In the genomic region with DNA sequence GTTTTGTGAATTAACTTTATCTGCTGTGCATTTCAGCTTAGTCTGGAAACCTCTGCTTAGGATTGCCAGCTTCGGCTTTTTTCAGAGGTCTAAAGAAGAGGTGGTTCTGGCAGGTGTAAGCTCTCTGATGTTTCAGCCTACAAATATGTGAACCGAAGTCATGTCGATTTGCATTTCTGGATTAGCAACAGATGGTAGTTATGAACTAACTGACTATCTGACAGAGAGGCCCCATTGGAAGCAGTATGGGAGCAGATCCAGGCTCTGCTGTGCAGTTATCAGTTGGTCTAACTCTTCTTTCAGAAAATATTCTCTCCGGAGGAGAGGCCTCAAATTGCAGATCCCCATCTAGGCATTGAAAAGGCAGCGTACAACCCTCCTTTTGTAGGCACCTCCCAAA, we compare ENCODE assay signal across 38 cellular contexts. TPM values are rescaled to one million over a fixed set of nuclear protein-coding genes. Genes with fewer than 3 reads are reported as not detected.
A peak's percentile ranks its signal among the peaks of the same experiment; 100 is the strongest.
DNase-seq lines count a peak whose midpoint lies in the region; ATAC-seq, FAIRE-seq and TF ChIP-seq lines count a peak whose summit lies in the region.
"Had no signal": no experiment of that assay in that cellular context is flagged by ENCODE, and none has a peak within 500 bp of the region (broad histone marks: within the 10 kb centered on the region; RNA-seq: fewer than 3 reads in every experiment).

No MANE protein-coding gene starts in this region.

- H3K79me2 ChIP-seq in astrocyte (ENCODE audit: insufficient read depth, low read length), result no peaks in the 10 kb centered on the region

- H3K27ac ChIP-seq in astrocyte (ENCODE audit: low read depth, low read length), result no peak overlapping the region
- H3K27ac ChIP-seq: BLaER1 treated with 17β-estradiol and CSF1 and Interleukin-3, amounts not matched to agents 10 nM and 100 nM; cardiac muscle cell; esophagus muscularis mucosa; KMS-11; left lung; PC-9; stomach; tibial artery had no signal

- H3K27me3 Mint-ChIP-seq in astrocyte (ENCODE audit: low read depth, unreplicated experiment), result peaks cover 2% of the 10 kb centered on the region

- peak; percentile 71 for ATAC-seq in left ventricle myocardium superior
- ATAC-seq in HG03139 (IDR thresholded peaks at IDR 0.05; ENCODE audit: unreplicated experiment), result no peak
- ATAC-seq: HCT116; left lung; naive thymus-derived CD8-positive, alpha-beta T cell; WTC11 had no signal

- no peak for TF ChIP-seq CTCF in astrocyte (IDR thresholded peaks at IDR 0.05; ENCODE audit: insufficient read depth, low read depth, low read length)

- no peaks in the 10 kb centered on the region for H3K36me3 ChIP-seq in astrocyte (ENCODE audit: insufficient read depth, low read length)
- H3K36me3 ChIP-seq: BLaER1 treated with 17β-estradiol and CSF1 and Interleukin-3, amounts not matched to agents 10 nM and 100 nM; cardiac muscle cell; esophagus muscularis mucosa; left lung; stomach; tibial artery had no signal

- intact Hi-C loops in left ventricle myocardium superior (cut with micrococcal nuclease), result no loop called here

- H3K9me3 ChIP-seq in astrocyte (ENCODE audit: insufficient read depth, low read depth, low read length), result no peaks in the 10 kb centered on the region
- H3K9me3 ChIP-seq: Caco-2, esophagus muscularis mucosa, left lung, stomach, tibial artery had no signal

- no peak overlapping the region for H3K4me2 ChIP-seq in astrocyte (ENCODE audit: low read length)
- H3K4me2 ChIP-seq: BLaER1 treated with 17β-estradiol and CSF1 and Interleukin-3, amounts not matched to agents 10 nM and 100 nM; KMS-11; PC-9 had no signal

- no peaks in the 10 kb centered on the region for H3K27me3 ChIP-seq in astrocyte (ENCODE audit: insufficient read depth, low read length)
- H3K27me3 ChIP-seq: BLaER1 treated with 17β-estradiol and CSF1 and Interleukin-3, amounts not matched to agents 10 nM and 100 nM; cardiac muscle cell; esophagus muscularis mucosa; left lung; stomach; tibial artery had no signal

- FAIRE-seq in astrocyte (lab: Jason Lieb, UNC), result no peak
- FAIRE-seq: GM18507, small intestine had no signal

- no peak overlapping the region for H3K4me3 ChIP-seq in astrocyte (ENCODE audit: insufficient read depth, low read depth, low read length)
- H3K4me3 ChIP-seq: BLaER1 treated with 17β-estradiol and CSF1 and Interleukin-3, amounts not matched to agents 10 nM and 100 nM; cardiac muscle cell; esophagus muscularis mucosa; left lung; PC-9; stomach; tibial artery had no signal

- no peak overlapping the region for H3K27ac Mint-ChIP-seq in astrocyte (ENCODE audit: unreplicated experiment)
- H3K27ac Mint-ChIP-seq: dendritic cell treated with granulocyte-macrophage colony-stimulating factor and Interleukin-4, amounts not matched to agents 40 ng/mL and 50 ng/mL, for 4 days; endodermal cell; immature natural killer cell; mesothelial cell of epicardium; WTC11 had no signal

- H4K20me1 ChIP-seq in astrocyte (ENCODE audit: insufficient read depth, low read length), result no peaks in the 10 kb centered on the region
- H4K20me1 ChIP-seq: BLaER1 treated with 17β-estradiol and CSF1 and Interleukin-3, amounts not matched to agents 10 nM and 100 nM had no signal

- H3K4me1 ChIP-seq in astrocyte (ENCODE audit: insufficient read depth, low read length), result peaks cover 4% of the 10 kb centered on the region
- H3K4me1 ChIP-seq: left lung, stomach, tibial artery had no signal

- peaks cover 12% of the 10 kb centered on the region for H3K4me1 Mint-ChIP-seq in astrocyte (ENCODE audit: low read depth, unreplicated experiment)
- H3K4me1 Mint-ChIP-seq: endodermal cell, immature natural killer cell, WTC11 had no signal

- H2AFZ ChIP-seq in astrocyte (ENCODE audit: low read depth, low read length), result no peak overlapping the region
- H2AFZ ChIP-seq: PC-9 had no signal

- DNase-seq in AG08395 (ENCODE audit: low spot score), result peak; percentile 28
- DNase-seq in NCI-H524 (lab: John Stamatoyannopoulos, UW), result peak; percentile 41 to 73
- peak; percentile 59 for DNase-seq in astrocyte (ENCODE audit: low read depth)
- no peak for DNase-seq in left ventricle myocardium superior
- DNase-seq in HK-2 (ENCODE audit: unreplicated experiment), result no peak
- DNase-seq in dedifferentiated amniotic fluid mesenchymal stem cell (ENCODE audit: extremely low spot score), result no peak
- no peak for DNase-seq in activated naive CD4-positive, alpha-beta T cell (lab: John Stamatoyannopoulos, UW)
- DNase-seq: ACHN; activated CD4-positive, alpha-beta T cell treated with anti-CD3 and anti-CD28 coated beads, Interleukin-2, amount 50 U/mL, for 48 hours; activated CD8-positive, alpha-beta memory T cell treated with anti-CD3 and anti-CD28 coated beads, Interleukin-2, amount 50 U/mL, for 4 hours; activated naive CD4-positive, alpha-beta T cell treated with anti-CD3 and anti-CD28 coated beads, Interleukin-2, amount 50 U/mL, for 16 hours; Caco-2; DMS79 treated with DMSO at 0.1 percent for 48 hours; endodermal cell; hippocampal formation; immature natural killer cell; left lung; MM.1S; naive thymus-derived CD8-positive, alpha-beta T cell; NCI-H1417; NCI-H2081; NCI-H446; NK-92 treated with Interleukin-12 subunit alpha and Interleukin-12 subunit beta, amount 100 ng/mL, for 24 hours; PC-9; SHP77 treated with DMSO at 0.1 percent for 48 hours; small intestine; stomach; tibial artery had no signal

- H3K9me3 Mint-ChIP-seq in astrocyte (ENCODE audit: unreplicated experiment), result peaks cover 5% of the 10 kb centered on the region
- H3K9me3 Mint-ChIP-seq: dendritic cell treated with granulocyte-macrophage colony-stimulating factor and Interleukin-4, amounts not matched to agents 40 ng/mL and 50 ng/mL, for 4 days; endodermal cell had no signal

- peaks cover 2% of the 10 kb centered on the region for H3K36me3 Mint-ChIP-seq in astrocyte (ENCODE audit: low read depth, unreplicated experiment)
- H3K36me3 Mint-ChIP-seq: immature natural killer cell, mesothelial cell of epicardium, WTC11 had no signal

- no peak overlapping the region for H3K9ac ChIP-seq in astrocyte (ENCODE audit: low read length)
- H3K9ac ChIP-seq: BLaER1 treated with 17β-estradiol and CSF1 and Interleukin-3, amounts not matched to agents 10 nM and 100 nM; KMS-11 had no signal

- H3K4me3 Mint-ChIP-seq in astrocyte (ENCODE audit: unreplicated experiment), result no peak overlapping the region
- H3K4me3 Mint-ChIP-seq: dendritic cell treated with granulocyte-macrophage colony-stimulating factor and Interleukin-4, amounts not matched to agents 40 ng/mL and 50 ng/mL, for 4 days; endodermal cell; immature natural killer cell; mesothelial cell of epicardium; naive thymus-derived CD8-positive, alpha-beta T cell; WTC11 had no signal

RNA-seq across cellular contexts. Expression of gene SPRED2, which starts 32.7 kb away (rescaled TPM):
- total RNA-seq in astrocyte (47.3 and 55.2 TPM in 2 replicates), left ventricle myocardium superior (12.8 TPM)

Comparison
In these comparisons a context has a peak if more than half of its experiments do, and no peak if none do; other contexts are left out.
1. DNase-seq: peak in AG08395 (single experiment), NCI-H524 (2 of 2) and astrocyte (single experiment); none in left ventricle myocardium superior (single experiment), HK-2 (single experiment), dedifferentiated amniotic fluid mesenchymal stem cell (single experiment) and activated naive CD4-positive, alpha-beta T cell (0 of 4).